8 cellular contexts compared by ENCODE assay signal in the genomic region with DNA sequence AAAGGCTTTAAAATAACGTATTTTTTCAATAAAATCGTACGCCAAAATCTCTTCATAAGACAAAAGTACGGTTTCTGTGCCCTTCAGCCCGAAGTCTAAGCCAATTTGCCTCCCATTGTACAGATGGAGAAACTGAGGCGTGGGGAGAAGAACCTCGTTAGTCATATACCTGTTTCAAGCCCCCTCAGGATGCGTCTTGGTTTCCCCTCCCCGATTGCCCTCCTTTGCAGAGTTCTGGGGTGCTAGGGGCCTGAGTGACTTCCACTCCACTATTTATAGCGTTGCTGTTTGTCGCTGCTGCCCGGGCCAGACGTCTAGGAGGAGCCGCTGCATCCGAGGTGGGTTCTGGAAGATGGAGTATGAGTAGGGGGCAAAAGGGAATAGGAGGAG. TPM values are rescaled to one million over a fixed set of nuclear protein-coding genes. Genes with fewer than 3 reads are reported as not detected.
DNase-seq lines count a peak whose midpoint lies in the region; ATAC-seq, FAIRE-seq and TF ChIP-seq lines count a peak whose summit lies in the region.
"Had no signal": no experiment of that assay in that cellular context is flagged by ENCODE, and none has a peak within 500 bp of the region (broad histone marks: within the 10 kb centered on the region; RNA-seq: fewer than 3 reads in every experiment).

No MANE protein-coding gene starts in this region.

- peak overlapping the region in 2 of 11 experiments; percentile 14 to 75; a peak in 3 of 22 replicates for H3K27ac ChIP-seq in BLaER1 treated with 17β-estradiol and CSF1 and Interleukin-3, amounts not matched to agents 10 nM and 100 nM
- H3K27ac ChIP-seq in H9 (ENCODE audit: insufficient read length, low read depth, low read length) (no peak overlapping the region), astrocyte (ENCODE audit: low read depth, low read length) (no peak overlapping the region)

- no peaks in the 10 kb centered on the region for H3K36me3 ChIP-seq in BLaER1 treated with 17β-estradiol and CSF1 and Interleukin-3, amounts not matched to agents 10 nM and 100 nM
- no peaks in the 10 kb centered on the region for H3K36me3 ChIP-seq in astrocyte (ENCODE audit: insufficient read depth, low read length)

- no peaks in the 10 kb centered on the region for H3K9me3 ChIP-seq in BLaER1 treated with 17β-estradiol and CSF1 and Interleukin-3, amounts not matched to agents 10 nM and 100 nM (replicated peaks in 1 of 11)
- H3K9me3 ChIP-seq in H9 (ENCODE audit: control insufficient read depth, low read depth, low read length) (no peaks in the 10 kb centered on the region), astrocyte (ENCODE audit: insufficient read depth, low read depth, low read length) (no peaks in the 10 kb centered on the region)

- no peak for ATAC-seq in GM19455 (IDR thresholded peaks at IDR 0.05; ENCODE audit: unreplicated experiment)

- H3K27ac Mint-ChIP-seq in H9 (no peak overlapping the region), astrocyte (ENCODE audit: unreplicated experiment) (no peak overlapping the region), nephron (peak overlapping the region; percentile 84 to 94 (median 91))

- H4K5ac ChIP-seq in H9 (ENCODE audit: insufficient read length, low read depth, low read length), result no peak overlapping the region

- no peak overlapping the region for H3T11ph ChIP-seq in H9 (ENCODE audit: low read length)

- FAIRE-seq in astrocyte (lab: Jason Lieb, UNC), result no peak
- FAIRE-seq: small intestine had no signal

- peaks cover 26 to 49% (median 33%) of the 10 kb centered on the region in 11 experiments for H3K27me3 ChIP-seq in BLaER1 treated with 17β-estradiol and CSF1 and Interleukin-3, amounts not matched to agents 10 nM and 100 nM
- H3K27me3 ChIP-seq in H9 (ENCODE audit: insufficient read depth, low read length) (peaks cover 10% of the 10 kb centered on the region; the same call in 1 of the 2 replicates), astrocyte (ENCODE audit: insufficient read depth, low read length) (no peaks in the 10 kb centered on the region)

- H2AFZ ChIP-seq in H9 (ENCODE audit: low read length) (no peak overlapping the region), astrocyte (ENCODE audit: low read depth, low read length) (no peak overlapping the region)

- H3K79me2 ChIP-seq in H9 (ENCODE audit: insufficient read depth, low read length), result no peaks in the 10 kb centered on the region
- H3K79me2 ChIP-seq in astrocyte (ENCODE audit: insufficient read depth, low read length), result no peaks in the 10 kb centered on the region

- no peak overlapping the region for H2BK120ac ChIP-seq in H9 (ENCODE audit: low read depth, low read length, poor library complexity, severe bottlenecking)

- H3K4me3 ChIP-seq in BLaER1 treated with 17β-estradiol and CSF1 and Interleukin-3, amounts not matched to agents 10 nM and 100 nM, result peak overlapping the region in 8 of 10 experiments; percentile 57 to 78 (median 70); a peak in 10 of 20 replicates
- no peak overlapping the region for H3K4me3 ChIP-seq in astrocyte (ENCODE audit: insufficient read depth, low read depth, low read length)

- H3K27me3 Mint-ChIP-seq in H9 (ENCODE audit: low read depth), result peaks cover 59% of the 10 kb centered on the region
- H3K27me3 Mint-ChIP-seq in astrocyte (ENCODE audit: low read depth, unreplicated experiment), result peaks cover 30% of the 10 kb centered on the region
- peaks cover 39% of the 10 kb centered on the region for H3K27me3 Mint-ChIP-seq in nephron (ENCODE audit: low read depth)

- no peak overlapping the region for H2BK12ac ChIP-seq in H9 (ENCODE audit: insufficient read length, low read depth, low read length)

- H3K36me3 Mint-ChIP-seq in H9 (ENCODE audit: insufficient read depth in 1 of 3, low read depth in 3 of 3) (peaks cover 0 to 3% (median 0%) of the 10 kb centered on the region in 3 experiments; a peak in 2 of 7 replicates), astrocyte (ENCODE audit: low read depth, unreplicated experiment) (no peaks in the 10 kb centered on the region), nephron (ENCODE audit: low read depth) (no peaks in the 10 kb centered on the region)

- H3K4me1 ChIP-seq in BLaER1 treated with 17β-estradiol and CSF1 and Interleukin-3, amounts not matched to agents 10 nM and 100 nM, result peaks cover 62 to 78% (median 75%) of the 10 kb centered on the region in 10 experiments
- H3K4me1 ChIP-seq in H9 (ENCODE audit: insufficient read depth, low read length) (peaks cover 7% of the 10 kb centered on the region), astrocyte (ENCODE audit: insufficient read depth, low read length) (peaks cover 48% of the 10 kb centered on the region)

- H2BK5ac ChIP-seq in H9 (ENCODE audit: insufficient read length, low read length), result no peak overlapping the region

- H3K56ac ChIP-seq in H9 (ENCODE audit: insufficient read length, low read depth, low read length), result no peak overlapping the region

- H3K23ac ChIP-seq in H9 (ENCODE audit: insufficient read length, low read depth, low read length), result no peak overlapping the region

- no peak overlapping the region for H2BK20ac ChIP-seq in H9 (ENCODE audit: low read depth, low read length, poor library complexity, severe bottlenecking)

- WGBS in H9 (ENCODE audit: extremely low coverage, insufficient read length, low lambda C conversion rate), result no CpG with 5 or more reads among the region's 15 CpGs

- H3K79me1 ChIP-seq in H9 (ENCODE audit: insufficient read depth, low read depth, low read length, poor library complexity, severe bottlenecking), result no peaks in the 10 kb centered on the region

- no peak for TF ChIP-seq CTCF in H9 (conservative IDR thresholded peaks at IDR 0.05)
- no peak for TF ChIP-seq CTCF in astrocyte (IDR thresholded peaks at IDR 0.05; ENCODE audit: insufficient read depth, low read depth, low read length)
- TF ChIP-seq CTCF in nephron (IDR thresholded peaks at IDR 0.05; ENCODE audit: unreplicated experiment in 3 of 3), result no peak

- H3K9me3 Mint-ChIP-seq in H9, result no peaks in the 10 kb centered on the region
- no peaks in the 10 kb centered on the region for H3K9me3 Mint-ChIP-seq in astrocyte (ENCODE audit: unreplicated experiment)
- H3K9me3 Mint-ChIP-seq in nephron, result no peaks in the 10 kb centered on the region

- H3K14ac ChIP-seq in H9 (ENCODE audit: insufficient read depth, low read length), result no peak overlapping the region

- H3K23me2 ChIP-seq in H9 (ENCODE audit: insufficient read length, low read depth, low read length, poor library complexity, severe bottlenecking), result peaks cover 17% of the 10 kb centered on the region

- no peak overlapping the region for H2AK5ac ChIP-seq in H9 (ENCODE audit: insufficient read length, low read length)

- H4K8ac ChIP-seq in H9 (replicated peaks; ENCODE audit: insufficient read length, low read depth, low read length), result no peak overlapping the region

- no peak overlapping the region for H3K18ac ChIP-seq in H9 (ENCODE audit: insufficient read length, low read depth, low read length)

- H3K4me1 Mint-ChIP-seq in H9 (peaks cover 40 to 58% of the 10 kb centered on the region in 2 experiments), astrocyte (ENCODE audit: low read depth, unreplicated experiment) (peaks cover 24% of the 10 kb centered on the region), nephron (peaks cover 34% of the 10 kb centered on the region)

- H3K4ac ChIP-seq in H9 (ENCODE audit: low read depth, low read length), result no peak overlapping the region

- peak overlapping the region; percentile 77 to 88; a peak in 4 of 5 replicates for H3K4me3 Mint-ChIP-seq in H9
- no peak overlapping the region for H3K4me3 Mint-ChIP-seq in astrocyte (ENCODE audit: unreplicated experiment)
- H3K4me3 Mint-ChIP-seq in nephron, result peak overlapping the region; percentile 86 to 91 (median 87)

- H4K20me1 ChIP-seq in BLaER1 treated with 17β-estradiol and CSF1 and Interleukin-3, amounts not matched to agents 10 nM and 100 nM, result peaks cover 0 to 13% (median 0%) of the 10 kb centered on the region in 11 experiments; a peak in 3 of 22 replicates
- H4K20me1 ChIP-seq in H9 (ENCODE audit: control insufficient read depth, insufficient read depth, insufficient read length), result no peaks in the 10 kb centered on the region
- H4K20me1 ChIP-seq in astrocyte (ENCODE audit: insufficient read depth, low read length), result peaks cover 14% of the 10 kb centered on the region

- H2BK15ac ChIP-seq in H9 (ENCODE audit: low read depth, low read length), result no peak overlapping the region

- H4K91ac ChIP-seq in H9 (ENCODE audit: insufficient read length, low read depth, low read length), result no peak overlapping the region

- no peak for DNase-seq in H9
- DNase-seq in astrocyte (ENCODE audit: low read depth), result no peak
- DNase-seq in GF-D8 (lab: John Stamatoyannopoulos, UW), result no peak
- DNase-seq in NCI-H1092 (lab: John Stamatoyannopoulos, UW), result no peak

- peak overlapping the region in 6 of 11 experiments; percentile 53 to 86 (median 82); a peak in 5 of 22 replicates for H3K9ac ChIP-seq in BLaER1 treated with 17β-estradiol and CSF1 and Interleukin-3, amounts not matched to agents 10 nM and 100 nM
- H3K9ac ChIP-seq in H9 (ENCODE audit: extremely low read depth, insufficient read length, low read length), result no peak overlapping the region
- H3K9ac ChIP-seq in astrocyte (ENCODE audit: low read length), result peak overlapping the region; percentile 12

- peak overlapping the region; percentile 93 to 100 (median 99) for H3K4me2 ChIP-seq in BLaER1 treated with 17β-estradiol and CSF1 and Interleukin-3, amounts not matched to agents 10 nM and 100 nM
- H3K4me2 ChIP-seq in H9 (ENCODE audit: insufficient read depth, insufficient read length, low read length), result peak overlapping the region; percentile 1
- peak overlapping the region; percentile 86 for H3K4me2 ChIP-seq in astrocyte (ENCODE audit: low read length)

RNA-seq across cellular contexts. Expression of a gene that starts 2.3 kb away (rescaled TPM):
- 115 and 129 TPM in 2 replicates for total RNA-seq in H9 (2021)
- 46.9 and 63.5 TPM in 2 replicates for total RNA-seq in astrocyte

RNA-seq across cellular contexts. Expression of a gene that starts 22.2 kb away (rescaled TPM):
- total RNA-seq in H9 (2021) (90.9 and 92.9 TPM in 2 replicates), astrocyte (56.3 and 60.4 TPM in 2 replicates)

Comparison
In these comparisons a context has a peak if more than half of its experiments do, and no peak if none do; other contexts are left out.
1. H3K4me2 ChIP-seq: peak in every context shown above with its lines; median percentile 99 in BLaER1 treated with 17β-estradiol and CSF1 and Interleukin-3, amounts not matched to agents 10 nM and 100 nM; 86 in astrocyte; 1 in H9.
2. H3K27ac Mint-ChIP-seq: peak in nephron (3 of 3); none in H9 (0 of 3) and astrocyte (single experiment).